Comparison of ENCODE assay signal across 35 cellular contexts in genomic region chr12:16043480-16043879, GRCh38.
"Had no signal": no experiment of that assay in that cellular context is flagged by ENCODE, and none has a peak within 500 bp of the region (broad histone marks: within the 10 kb centered on the region; RNA-seq: fewer than 3 reads in every experiment).

No MANE protein-coding gene starts in this region.

- H3K27me3 ChIP-seq: adrenal gland, ascending aorta, body of pancreas, brain microvascular endothelial cell, breast epithelium, cardiac muscle cell had no signal

- H3K27ac ChIP-seq: adrenal gland, ascending aorta, body of pancreas, brain microvascular endothelial cell, breast epithelium, cardiac muscle cell had no signal

- H3K36me3 ChIP-seq: adrenal gland, brain microvascular endothelial cell, breast epithelium, cardiac muscle cell had no signal

- ATAC-seq: activated naive CD4-positive, alpha-beta T cell treated with anti-CD3 and anti-CD28 coated beads, Interleukin-2, amount 50 U/mL, for 72 hours; activated naive CD8-positive, alpha-beta T cell treated with anti-CD3 and anti-CD28 coated beads, Interleukin-2, amount 50 U/mL, for 24 hours; activated T-cell treated with anti-CD3 and anti-CD28 coated beads, Interleukin-2, amount 50 U/mL, for 4 hours; activated T-cell treated with anti-CD3 and anti-CD28 coated beads, Interleukin-2, amount 50 U/mL, for 72 hours; activated T-helper 17 cell treated with anti-CD3 and anti-CD28 coated beads, Interleukin-2, amount 50 U/mL, for 72 hours; body of pancreas had no signal

- H3K4me3 ChIP-seq: adrenal gland, ascending aorta, body of pancreas, breast epithelium, cardiac muscle cell had no signal

- DNase-seq: activated effector memory CD4-positive, alpha-beta T cell treated with anti-CD3 and anti-CD28 coated beads, Interleukin-2, amount 50 U/mL, for 16 hours; activated effector memory CD4-positive, alpha-beta T cell treated with Interleukin-2 at 50 U/mL for 16 hours; activated gamma-delta T cell; activated gamma-delta T cell treated with Interleukin-2 at 50 U/mL for 16 hours; activated naive CD4-positive, alpha-beta T cell; activated naive CD4-positive, alpha-beta T cell treated with anti-CD3 and anti-CD28 coated beads for 36 hours; activated naive CD4-positive, alpha-beta T cell treated with anti-CD3 and anti-CD28 coated beads, Interleukin-2, amount 10 ng/mL, durations not matched to agents 7 days and 5 days; activated naive CD4-positive, alpha-beta T cell treated with anti-CD3 and anti-CD28 coated beads, Interleukin-2, amount 50 U/mL, for 16 hours; activated naive CD4-positive, alpha-beta T cell treated with Interleukin-2 at 50 U/mL for 16 hours; activated naive CD8-positive, alpha-beta T cell treated with anti-CD3 and anti-CD28 coated beads for 36 hours; activated naive CD8-positive, alpha-beta T cell treated with anti-CD3 and anti-CD28 coated beads, Interleukin-2, amount 10 ng/mL, durations not matched to agents 7 days and 5 days; activated naive CD8-positive, alpha-beta T cell treated with anti-CD3 and anti-CD28 coated beads, Interleukin-2, amount 50 U/mL, for 24 hours; activated T-cell treated with anti-CD3 and anti-CD28 coated beads for 4 hours; activated T-cell treated with anti-CD3 and anti-CD28 coated beads, Interleukin-2, amount 50 U/mL, for 1 hour; activated T-cell treated with anti-CD3 and anti-CD28 coated beads, Interleukin-2, amount 50 U/mL, for 24 hours; activated T-cell treated with anti-CD3 and anti-CD28 coated beads, Interleukin-2, amount 50 U/mL, for 4 hours; activated T-cell treated with anti-CD3 and anti-CD28 coated beads, Interleukin-2, amount 50 U/mL, for 48 hours; activated T-cell treated with anti-CD3 and anti-CD28 coated beads, Interleukin-2, amount 50 U/mL, for 72 hours; adrenal gland; amniotic stem cell; amygdala; anterior cingulate cortex; aorta; body of pancreas; brain microvascular endothelial cell; caudate nucleus; central memory CD4-positive, alpha-beta T cell; cerebellar nuclear complex had no signal

- FAIRE-seq: astrocyte, bronchial epithelial cell had no signal

- H3K4me1 ChIP-seq: adrenal gland, ascending aorta, body of pancreas, breast epithelium had no signal

- H3K9me3 ChIP-seq: adrenal gland, body of pancreas had no signal
